1 cellular context compared by ENCODE assay signal in genomic region chr17:63675607-63676539, GRCh38.
TF ChIP-seq lines count a peak whose summit lies in the region.

No MANE protein-coding gene starts in this region.

TF ChIP-seq in HCT116, 20 proteins besides CTCF, POLR2A, EP300 and RAD21 (continued from another document):
- TF ChIP-seq ZBTB33 (IDR thresholded peaks at IDR 0.05; ENCODE audit: extremely low read depth, insufficient replicate concordance, low read length) (peak; percentile 68), FOSL1 (IDR thresholded peaks at IDR 0.05; ENCODE audit: low read depth) (peak; percentile 76; the same call in 1 of the 2 replicates)
